In genomic region chr5:43154424-43154823, GRCh38 we compare ENCODE assay signal across 25 cellular contexts. TPM values are rescaled to one million over a fixed set of nuclear protein-coding genes. Genes with fewer than 3 reads are reported as not detected.
"Had no signal": no experiment of that assay in that cellular context is flagged by ENCODE, and none has a peak within 500 bp of the region (broad histone marks: within the 10 kb centered on the region; RNA-seq: fewer than 3 reads in every experiment).

No MANE protein-coding gene starts in this region.

- H3K9me3 ChIP-seq: esophagus muscularis mucosa, left ventricle myocardium inferior, right lobe of liver, thoracic aorta had no signal

- H3K36me3 ChIP-seq: right lobe of liver, thoracic aorta had no signal

- ATAC-seq: activated CD4-positive, CD25-positive, alpha-beta regulatory T cell treated with anti-CD3 and anti-CD28 coated beads, Interleukin-2, amount 50 U/mL, for 24 hours; foreskin keratinocyte; right lobe of liver had no signal

- H3K27ac ChIP-seq: esophagus muscularis mucosa, foreskin keratinocyte, left ventricle myocardium inferior, right lobe of liver, skin epidermis, thoracic aorta, WERI-Rb-1 had no signal

- H3K27me3 ChIP-seq: esophagus muscularis mucosa, foreskin keratinocyte, right lobe of liver had no signal

- DNase-seq: activated CD4-positive, alpha-beta T cell treated with anti-CD3 and anti-CD28 coated beads for 48 hours; activated CD4-positive, alpha-beta T cell treated with anti-CD3 and anti-CD28 coated beads, Interleukin-2, amount 50 U/mL, for 48 hours; activated CD8-positive, alpha-beta memory T cell treated with anti-CD3 and anti-CD28 coated beads for 24 hours; activated gamma-delta T cell treated with Interleukin-2 at 50 U/mL for 16 hours; activated naive CD4-positive, alpha-beta T cell treated with anti-CD3 and anti-CD28 coated beads, Interleukin-2, amount 50 U/mL, for 16 hours; activated T-cell treated with anti-CD3 and anti-CD28 coated beads, Interleukin-2, amount 50 U/mL, for 1 hour; amniotic stem cell; central memory CD4-positive, alpha-beta T cell; endodermal cell; foreskin keratinocyte; left ventricle myocardium inferior; mesendoderm; posterior cingulate gyrus; right lobe of liver; stimulated activated CD4-positive, alpha-beta T cell treated with anti-CD3 and anti-CD28 coated beads, Interleukin-12 subunit alpha, Interleukin-12 subunit beta, amount 100 ng/mL, for 4 hours; stimulated activated CD4-positive, alpha-beta T cell treated with anti-CD3 and anti-CD28 coated beads, Interleukin-4, amount 100 ng/mL, for 1 hour; T-helper 1 cell; trophoblast cell; WERI-Rb-1 had no signal

- H3K4me3 ChIP-seq: esophagus muscularis mucosa, left ventricle myocardium inferior, lung, right lobe of liver, skin epidermis, thoracic aorta had no signal

- H3K4me1 ChIP-seq: foreskin keratinocyte, right lobe of liver had no signal

RNA-seq across cellular contexts. Expression of gene NIM1K, which starts 37.6 kb away (rescaled TPM):
- total RNA-seq: endodermal cell, glomerular endothelial cell had no signal
- polyA plus RNA-seq: foreskin keratinocyte had no signal
